Comparison of ENCODE assay signal across 10 cellular contexts in the genomic region with DNA sequence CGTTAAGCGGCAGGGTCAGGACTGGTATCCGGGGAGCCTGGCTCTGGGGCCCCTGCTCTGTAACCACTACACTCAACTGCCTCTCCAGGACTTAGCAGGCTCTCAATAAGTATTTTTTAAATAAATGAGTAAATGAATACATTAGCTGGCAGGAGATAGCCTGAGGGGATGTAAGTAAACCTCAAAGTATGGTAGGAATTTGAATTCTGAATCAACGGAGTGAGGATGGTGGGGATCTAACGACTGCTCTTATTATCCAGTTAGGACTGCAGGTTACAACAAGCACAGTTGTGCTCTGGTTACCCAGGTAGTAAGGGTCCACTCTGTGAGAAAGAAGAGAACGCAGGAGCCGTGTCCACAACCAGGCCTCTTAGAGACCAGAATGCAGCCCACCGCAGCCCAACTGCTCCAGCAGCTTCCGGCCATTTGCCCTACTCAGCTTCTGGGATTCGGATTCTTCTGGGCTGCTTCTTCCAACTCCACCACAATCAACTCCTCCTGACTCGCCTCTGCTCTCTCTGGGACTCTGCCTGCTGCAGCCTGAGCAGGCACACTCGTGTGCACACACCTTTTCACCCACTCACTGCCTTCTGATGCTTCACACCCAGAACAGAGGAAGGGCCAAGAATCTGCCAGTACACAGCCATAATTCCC. TPM values are rescaled to one million over a fixed set of nuclear protein-coding genes. Genes with fewer than 3 reads are reported as not detected.
DNase-seq lines count a peak whose midpoint lies in the region; ATAC-seq and TF ChIP-seq lines count a peak whose summit lies in the region.
"Had no signal": no experiment of that assay in that cellular context is flagged by ENCODE, and none has a peak within 500 bp of the region (broad histone marks: within the 10 kb centered on the region; RNA-seq: fewer than 3 reads in every experiment).

No MANE protein-coding gene starts in this region.

- H3K9me3 ChIP-seq in HEK293 (ENCODE audit: control insufficient read depth, insufficient read depth, low read depth, low read length) (no peaks in the 10 kb centered on the region), smooth muscle cell (replicated peaks; ENCODE audit: low read depth) (no peaks in the 10 kb centered on the region)
- H3K9me3 ChIP-seq: colonic mucosa had no signal

- H3K36me3 ChIP-seq in HEK293 (ENCODE audit: control insufficient read depth in 2 of 2, insufficient read depth in 1 of 2, low read length in 2 of 2): no peaks in the 10 kb centered on the region
- no peaks in the 10 kb centered on the region for H3K36me3 ChIP-seq in smooth muscle cell (ENCODE audit: low read depth)
- H3K36me3 ChIP-seq: colonic mucosa had no signal

- no peaks in the 10 kb centered on the region for H3K9me3 Mint-ChIP-seq in activated CD8-positive, alpha-beta T cell treated with anti-CD3 and anti-CD28 coated beads, Interleukin-2, amount 10 ng/mL, durations not matched to agents 7 days and 5 days (ENCODE audit: insufficient read depth)
- H3K9me3 Mint-ChIP-seq: activated T-helper 1 cell treated with anti-CD3 and anti-CD28 coated beads, Interleukin-12 subunit alpha, Interleukin-12 subunit beta, Interleukin-2, Interleukin-4 antibody, amounts not matched to agents 30 ng/mL and 10 ng/mL and 1 ng/mL, durations not matched to agents 14 hours and 24 hours and 36 hours had no signal

- H3K4me1 ChIP-seq in HEK293 (ENCODE audit: control insufficient read depth, insufficient read depth, low read length) (peaks cover 7% of the 10 kb centered on the region), smooth muscle cell (ENCODE audit: low read depth) (peaks cover 5% of the 10 kb centered on the region)
- H3K4me1 ChIP-seq: colonic mucosa had no signal

- peaks cover 10% of the 10 kb centered on the region for H3K4me1 Mint-ChIP-seq in activated CD8-positive, alpha-beta T cell treated with anti-CD3 and anti-CD28 coated beads, Interleukin-2, amount 10 ng/mL, durations not matched to agents 7 days and 5 days (ENCODE audit: low read depth)

- H2AFZ ChIP-seq in smooth muscle cell (ENCODE audit: low read depth): no peak overlapping the region

- peaks cover 100% of the 10 kb centered on the region for H4K20me1 ChIP-seq in smooth muscle cell (ENCODE audit: low read depth)

- POLR2A ChIA-PET in HEK293 (lab: Yijun Ruan, JAX): no interaction called here
- POLR2A ChIA-PET in activated CD8-positive, alpha-beta T cell treated with anti-CD3 and anti-CD28 coated beads, Interleukin-2, amount 10 ng/mL, durations not matched to agents 7 days and 5 days (lab: Charles Lee): no interaction called here

- DNase-seq in fibroblast of gingiva (ENCODE audit: low read depth) (peak; percentile 41), smooth muscle cell (lab: John Stamatoyannopoulos, UW; ENCODE audit: unreplicated experiment) (no peak), DMS 273 treated with DMSO at 0.1 percent for 48 hours (lab: John Stamatoyannopoulos, UW) (no peak), ureter (ENCODE audit: low spot score) (no peak)
- no peak for DNase-seq in activated CD8-positive, alpha-beta T cell treated with anti-CD3 and anti-CD28 coated beads, Interleukin-2, amount 10 ng/mL, durations not matched to agents 7 days and 5 days
- DNase-seq: colonic mucosa had no signal

- H3K27ac Mint-ChIP-seq in activated CD8-positive, alpha-beta T cell treated with anti-CD3 and anti-CD28 coated beads, Interleukin-2, amount 10 ng/mL, durations not matched to agents 7 days and 5 days: no peak overlapping the region
- H3K27ac Mint-ChIP-seq: activated T-helper 1 cell treated with anti-CD3 and anti-CD28 coated beads, Interleukin-12 subunit alpha, Interleukin-12 subunit beta, Interleukin-2, Interleukin-4 antibody, amounts not matched to agents 30 ng/mL and 10 ng/mL and 1 ng/mL, durations not matched to agents 14 hours and 24 hours and 36 hours had no signal

- peaks cover 50% of the 10 kb centered on the region for H3K79me2 ChIP-seq in smooth muscle cell (ENCODE audit: low read depth)

- 35% methylated on average over 12 of the region's 12 CpGs for WGBS in smooth muscle cell (ENCODE audit: low lambda C conversion rate)

- no peaks in the 10 kb centered on the region for H3F3A ChIP-seq in smooth muscle cell (ENCODE audit: low read depth)

- H3K4me3 ChIP-seq in HEK293 (ENCODE audit: low read depth, low read length) (no peak overlapping the region), smooth muscle cell (no peak overlapping the region)
- H3K4me3 ChIP-seq: colonic mucosa had no signal

- no peak overlapping the region for H3K9ac ChIP-seq in smooth muscle cell (ENCODE audit: low read depth)

- no peak overlapping the region for H3K4me3 Mint-ChIP-seq in activated CD8-positive, alpha-beta T cell treated with anti-CD3 and anti-CD28 coated beads, Interleukin-2, amount 10 ng/mL, durations not matched to agents 7 days and 5 days
- H3K4me3 Mint-ChIP-seq: activated T-helper 1 cell treated with anti-CD3 and anti-CD28 coated beads, Interleukin-12 subunit alpha, Interleukin-12 subunit beta, Interleukin-2, Interleukin-4 antibody, amounts not matched to agents 30 ng/mL and 10 ng/mL and 1 ng/mL, durations not matched to agents 14 hours and 24 hours and 36 hours had no signal

- H3K27me3 ChIP-seq in smooth muscle cell (ENCODE audit: low read depth): no peaks in the 10 kb centered on the region
- H3K27me3 ChIP-seq: colonic mucosa had no signal

- ATAC-seq in SK-N-SH treated with all-trans-retinoic acid at 6 μM for 48 hours (peak; percentile 79), GM19467 (IDR thresholded peaks at IDR 0.05; ENCODE audit: unreplicated experiment) (no peak)
- no peak for ATAC-seq in activated CD8-positive, alpha-beta T cell treated with anti-CD3 and anti-CD28 coated beads, Interleukin-2, amount 10 ng/mL, durations not matched to agents 7 days and 5 days

- H3K27me3 Mint-ChIP-seq in activated CD8-positive, alpha-beta T cell treated with anti-CD3 and anti-CD28 coated beads, Interleukin-2, amount 10 ng/mL, durations not matched to agents 7 days and 5 days (ENCODE audit: low read depth): no peaks in the 10 kb centered on the region

- H3K36me3 Mint-ChIP-seq in activated CD8-positive, alpha-beta T cell treated with anti-CD3 and anti-CD28 coated beads, Interleukin-2, amount 10 ng/mL, durations not matched to agents 7 days and 5 days (ENCODE audit: low read depth): peaks cover 2% of the 10 kb centered on the region

- H3K27ac ChIP-seq in HEK293 (ENCODE audit: extremely low read depth, low read depth, low read length) (no peak overlapping the region), smooth muscle cell (ENCODE audit: low read depth) (peak overlapping the region; percentile 27)
- H3K27ac ChIP-seq: colonic mucosa had no signal

- H3K4me2 ChIP-seq in smooth muscle cell: peak overlapping the region; percentile 70

- TF ChIP-seq CTCF in HEK293 (tag by site-specific recombination; IDR thresholded peaks at IDR 0.05): no peak
- no peak for TF ChIP-seq CTCF in smooth muscle cell (IDR thresholded peaks at IDR 0.05; ENCODE audit: borderline replicate concordance, insufficient read depth, poor library complexity, severe bottlenecking)

- CTCF ChIA-PET in HEK293 (lab: Yijun Ruan, JAX): interaction anchor here (0.5 kb wide), 1 partner anchor 241 kb away, joined by 3 read pairs; no protein-coding TSS in a partner anchor
- CTCF ChIA-PET in activated CD8-positive, alpha-beta T cell treated with anti-CD3 and anti-CD28 coated beads, Interleukin-2, amount 10 ng/mL, durations not matched to agents 7 days and 5 days (lab: Charles Lee): no interaction called here

TF ChIP-seq in HEK293, 187 proteins besides CTCF, POLR2A, EP300 and RAD21:
- TF ChIP-seq MEIS1 (CRISPR knock-in tag; IDR thresholded peaks at IDR 0.05; ENCODE audit: borderline replicate concordance): no peak
- TF ChIP-seq ZNF350 (tag by site-specific recombination; IDR thresholded peaks at IDR 0.05): no peak
- 0 out of 2 replicates have a peak, but pooled peaks have one; percentile 6 for TF ChIP-seq ZFHX2 (tag by site-specific recombination; conservative IDR thresholded peaks at IDR 0.05)

TF ChIP-seq in SK-N-SH treated with all-trans-retinoic acid at 6 μM for 48 hours, 23 proteins besides CTCF, POLR2A, EP300 and RAD21:
- TF ChIP-seq ARNTL (CRISPR knock-in tag; IDR thresholded peaks at IDR 0.05; ENCODE audit: borderline replicate concordance, low read depth) (no peak), PPARA (CRISPR knock-in tag; IDR thresholded peaks at IDR 0.05; ENCODE audit: borderline replicate concordance) (no peak), CREB5 (CRISPR knock-in tag; IDR thresholded peaks at IDR 0.05; ENCODE audit: low read depth) (no peak), ZNF565 (CRISPR knock-in tag; conservative IDR thresholded peaks at IDR 0.05; ENCODE audit: low read depth) (no peak), ZC3H10 (CRISPR knock-in tag; IDR thresholded peaks at IDR 0.05) (no peak), ISL1 (CRISPR knock-in tag; IDR thresholded peaks at IDR 0.05) (no peak), ZFP3 (CRISPR knock-in tag; IDR thresholded peaks at IDR 0.05) (no peak), OSR1 (CRISPR knock-in tag; IDR thresholded peaks at IDR 0.05) (no peak)
- TF ChIP-seq, protein P1, sequence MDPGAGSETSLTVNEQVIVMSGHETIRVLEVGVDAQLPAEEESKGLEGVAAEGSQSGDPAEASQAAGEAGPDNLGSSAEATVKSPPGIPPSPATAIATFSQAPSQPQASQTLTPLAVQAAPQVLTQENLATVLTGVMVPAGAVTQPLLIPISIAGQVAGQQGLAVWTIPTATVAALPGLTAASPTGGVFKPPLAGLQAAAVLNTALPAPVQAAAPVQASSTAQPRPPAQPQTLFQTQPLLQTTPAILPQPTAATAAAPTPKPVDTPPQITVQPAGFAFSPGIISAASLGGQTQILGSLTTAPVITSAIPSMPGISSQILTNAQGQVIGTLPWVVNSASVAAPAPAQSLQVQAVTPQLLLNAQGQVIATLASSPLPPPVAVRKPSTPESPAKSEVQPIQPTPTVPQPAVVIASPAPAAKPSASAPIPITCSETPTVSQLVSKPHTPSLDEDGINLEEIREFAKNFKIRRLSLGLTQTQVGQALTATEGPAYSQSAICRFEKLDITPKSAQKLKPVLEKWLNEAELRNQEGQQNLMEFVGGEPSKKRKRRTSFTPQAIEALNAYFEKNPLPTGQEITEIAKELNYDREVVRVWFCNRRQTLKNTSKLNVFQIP (CRISPR knock-in tag; IDR thresholded peaks at IDR 0.05; ENCODE audit: borderline replicate concordance, low read depth): no peak

RNA-seq across cellular contexts. Expression of gene MED27, which starts 52.6 kb away (rescaled TPM):
- total RNA-seq in smooth muscle cell (22.1 and 24.0 TPM in 2 replicates), ureter (25.9 TPM)
- 47.5 and 50.0 TPM in 2 replicates for polyA plus RNA-seq in smooth muscle cell
- 10 to 100 TPM; 24.7 to 25.3 TPM for total RNA-seq in activated CD8-positive, alpha-beta T cell treated with anti-CD3 and anti-CD28 coated beads, Interleukin-2, amount 10 ng/mL, durations not matched to agents 7 days and 5 days
